In the genomic region with DNA sequence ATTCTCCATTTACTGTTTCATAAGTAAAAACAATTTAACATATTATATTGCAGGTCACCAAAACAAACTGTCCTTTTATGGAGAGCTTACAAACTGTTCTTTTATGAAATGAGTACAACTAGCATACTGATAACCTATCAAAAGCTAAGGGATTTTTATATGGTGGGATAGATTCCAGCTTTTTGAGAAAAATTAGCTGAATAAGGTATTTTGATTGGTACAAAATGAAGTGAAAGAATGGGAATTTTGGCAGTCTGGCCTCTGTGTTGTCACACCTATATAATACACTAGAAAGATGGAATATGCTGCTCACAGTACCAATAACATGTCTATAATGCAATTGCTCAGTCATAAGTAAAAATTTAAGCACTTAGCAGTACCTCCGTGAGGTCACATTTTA, we compare ENCODE assay signal across 16 cellular contexts. TPM values are rescaled to one million over a fixed set of nuclear protein-coding genes. Genes with fewer than 3 reads are reported as not detected.
DNase-seq lines count a peak whose midpoint lies in the region; ATAC-seq, FAIRE-seq and TF ChIP-seq lines count a peak whose summit lies in the region.
"Had no signal": no experiment of that assay in that cellular context is flagged by ENCODE, and none has a peak within 500 bp of the region (broad histone marks: within the 10 kb centered on the region; RNA-seq: fewer than 3 reads in every experiment).

No MANE protein-coding gene starts in this region.

- no peaks in the 10 kb centered on the region for H3K27me3 Mint-ChIP-seq in memory B cell

- no peak for TF ChIP-seq RAD21 in HepG2 (CRISPR knock-in tag; IDR thresholded peaks at IDR 0.05)

- intact Hi-C loops in HepG2 (cut with micrococcal nuclease; ENCODE audit: unreplicated experiment) (no loop called here), right lobe of liver (cut with DNase I) (no loop called here)

- H3K36me3 ChIP-seq in HepG2 (replicated peaks in 1 of 2; ENCODE audit: control insufficient read depth in 1 of 2, insufficient read depth in 2 of 2, low read length in 2 of 2) (peaks cover 10 to 36% of the 10 kb centered on the region in 2 experiments; a peak in 4 of 5 replicates), right lobe of liver (peaks cover 0 to 51% (median 22%) of the 10 kb centered on the region in 4 donors), MM.1S (replicated peaks; ENCODE audit: insufficient read depth, low read length) (no peaks in the 10 kb centered on the region; the same call in 1 of the 2 replicates)
- peaks cover 53 to 87% (median 73%) of the 10 kb centered on the region in 11 experiments for H3K36me3 ChIP-seq in BLaER1 treated with 17β-estradiol and CSF1 and Interleukin-3, amounts not matched to agents 10 nM and 100 nM

- H2AFZ ChIP-seq in HepG2 (ENCODE audit: low read length) (no peak overlapping the region), MM.1S (ENCODE audit: low read length) (no peak overlapping the region)
- H2AFZ ChIP-seq: GM23338 had no signal

- H3K36me3 Mint-ChIP-seq in memory B cell = peaks cover 11% of the 10 kb centered on the region

- H3K9ac ChIP-seq in HepG2 (ENCODE audit: insufficient read depth, low read depth, low read length) (no peak overlapping the region), MM.1S (ENCODE audit: low read length) (no peak overlapping the region)
- H3K9ac ChIP-seq in BLaER1 treated with 17β-estradiol and CSF1 and Interleukin-3, amounts not matched to agents 10 nM and 100 nM = peak overlapping the region in 4 of 11 experiments; percentile 27 to 52 (median 32); a peak in 2 of 22 replicates

- no peak for ATAC-seq in HepG2
- ATAC-seq in right lobe of liver = no peak
- no peak for ATAC-seq in memory B cell (ENCODE audit: low read depth)
- no peak for ATAC-seq in GM18909 (IDR thresholded peaks at IDR 0.05; ENCODE audit: poor library complexity, unreplicated experiment)
- ATAC-seq in GM21786 (IDR thresholded peaks at IDR 0.05; ENCODE audit: unreplicated experiment) = no peak
- ATAC-seq: CD8-positive, alpha-beta T cell; GM23338 had no signal

- H3K4me3 ChIP-seq in HepG2 (replicated peaks in 1 of 3; ENCODE audit: insufficient read depth in 1 of 3, low read depth in 2 of 3, low read length in 3 of 3) = no peak overlapping the region
- H3K4me3 ChIP-seq in right lobe of liver = no peak overlapping the region
- no peak overlapping the region for H3K4me3 ChIP-seq in BLaER1 treated with 17β-estradiol and CSF1 and Interleukin-3, amounts not matched to agents 10 nM and 100 nM
- H3K4me3 ChIP-seq in MM.1S (ENCODE audit: low read length) = no peak overlapping the region
- H3K4me3 ChIP-seq: GM23338 had no signal

- no peak overlapping the region for H3K27ac ChIP-seq in HepG2 (ENCODE audit: extremely low read length, insufficient read depth, low read length)
- no peak overlapping the region for H3K27ac ChIP-seq in right lobe of liver
- H3K27ac ChIP-seq in BLaER1 treated with 17β-estradiol and CSF1 and Interleukin-3, amounts not matched to agents 10 nM and 100 nM = peak overlapping the region in 1 of 11 experiments; percentile 0; a peak in 1 of 22 replicates
- H3K27ac ChIP-seq in MM.1S (ENCODE audit: low read length) = peak overlapping the region; percentile 22; the same call in 1 of the 2 replicates

- DNase-seq in HepG2 (ENCODE audit: low spot score) (no peak), right lobe of liver (no peak), MM.1S (no peak), memory B cell (ENCODE audit: low spot score in 2 of 2) (no peak)
- no peak for DNase-seq in stimulated activated CD8-positive, alpha-beta memory T cell treated with anti-CD3 and anti-CD28 coated beads, Interleukin-4, amount 100 ng/mL, for 48 hours
- DNase-seq: AML-193; Calu3; CD8-positive, alpha-beta T cell; DMS79 treated with DMSO at 0.1 percent for 48 hours; GF-D8; HCEC 1CT had no signal

- H3K27ac Mint-ChIP-seq in memory B cell = peak overlapping the region; percentile 17
- H3K27ac Mint-ChIP-seq: CD8-positive, alpha-beta T cell; GM23338 had no signal

- H3K27me3 ChIP-seq in HepG2 (ENCODE audit: control insufficient read depth in 1 of 2, insufficient read depth in 2 of 2, low read length in 2 of 2) (no peaks in the 10 kb centered on the region), right lobe of liver (no peaks in the 10 kb centered on the region), MM.1S (replicated peaks; ENCODE audit: insufficient read depth, low read length) (no peaks in the 10 kb centered on the region)
- H3K27me3 ChIP-seq in BLaER1 treated with 17β-estradiol and CSF1 and Interleukin-3, amounts not matched to agents 10 nM and 100 nM = no peaks in the 10 kb centered on the region

- no TSS peak for BruUV-seq in HepG2 (replicated peaks; lab: Mats Ljungman, UMichigan)

- TF ChIP-seq POLR2A in HepG2 (IDR thresholded peaks at IDR 0.05; ENCODE audit: insufficient read depth in 1 of 2, low read depth in 2 of 2, low read length in 2 of 2) (no peak), right lobe of liver (IDR thresholded peaks at IDR 0.05) (no peak)

- peaks cover 14% of the 10 kb centered on the region for H3K4me1 ChIP-seq in HepG2 (ENCODE audit: insufficient read depth, low read length)
- peaks cover 0 to 21% (median 6%) of the 10 kb centered on the region in 4 donors for H3K4me1 ChIP-seq in right lobe of liver
- H3K4me1 ChIP-seq in BLaER1 treated with 17β-estradiol and CSF1 and Interleukin-3, amounts not matched to agents 10 nM and 100 nM = peaks cover 26 to 54% (median 29%) of the 10 kb centered on the region in 10 experiments
- H3K4me1 ChIP-seq in MM.1S (ENCODE audit: low read length) = peaks cover 28% of the 10 kb centered on the region

- H3K79me2 ChIP-seq in HepG2 (ENCODE audit: insufficient read depth, low read length) (no peaks in the 10 kb centered on the region), MM.1S (ENCODE audit: low read length) (peaks cover 26% of the 10 kb centered on the region)

- in situ Hi-C loops in HepG2 (cut with HindIII; ENCODE audit: extremely low pct_ligation_motif_present, low pct_unique_long_range_greater_than_20kb) = loop anchor here (10.0 to 25.0 kb wide), 2 partner anchors 64 to 886 kb away; partner anchors contain the start of gene FJX1

- CTCF ChIA-PET in HepG2 (lab: Yijun Ruan, JAX; ENCODE audit: low intra/inter-chr PET ratio, low total read pairs) = no interaction called here

- TF ChIP-seq EP300 in HepG2 (IDR thresholded peaks at IDR 0.05; ENCODE audit: low read depth in 2 of 2, low read length in 2 of 2) (no peak), HepG2 (CRISPR knock-in tag; IDR thresholded peaks at IDR 0.05; ENCODE audit: borderline replicate concordance) (no peak)

- H3F3A ChIP-seq in MM.1S (ENCODE audit: insufficient read depth, low read length) = peaks cover 16% of the 10 kb centered on the region

- no peaks in the 10 kb centered on the region for H4K20me1 ChIP-seq in HepG2 (ENCODE audit: insufficient read depth, low read length)
- H4K20me1 ChIP-seq in BLaER1 treated with 17β-estradiol and CSF1 and Interleukin-3, amounts not matched to agents 10 nM and 100 nM = peaks cover 5 to 71% (median 26%) of the 10 kb centered on the region in 11 experiments; a peak in 15 of 22 replicates
- no peaks in the 10 kb centered on the region for H4K20me1 ChIP-seq in MM.1S (ENCODE audit: insufficient read depth, low read length)

- no peak overlapping the region for H3K4me3 Mint-ChIP-seq in memory B cell
- H3K4me3 Mint-ChIP-seq: CD8-positive, alpha-beta T cell; GM23338 had no signal

- H3K4me2 ChIP-seq in HepG2 (ENCODE audit: low read depth, low read length) = no peak overlapping the region
- H3K4me2 ChIP-seq in BLaER1 treated with 17β-estradiol and CSF1 and Interleukin-3, amounts not matched to agents 10 nM and 100 nM = peak overlapping the region in 10 of 11 experiments; percentile 41 to 85 (median 59); a peak in 15 of 22 replicates
- peak overlapping the region; percentile 51; the same call in 1 of the 2 replicates for H3K4me2 ChIP-seq in MM.1S (ENCODE audit: low read depth, low read length)
- H3K4me2 ChIP-seq: GM23338 had no signal

- no peaks in the 10 kb centered on the region for H3K9me3 ChIP-seq in HepG2 (ENCODE audit: low read length)
- no peaks in the 10 kb centered on the region for H3K9me3 ChIP-seq in right lobe of liver
- H3K9me3 ChIP-seq in BLaER1 treated with 17β-estradiol and CSF1 and Interleukin-3, amounts not matched to agents 10 nM and 100 nM (replicated peaks in 1 of 11) = no peaks in the 10 kb centered on the region
- no peaks in the 10 kb centered on the region for H3K9me3 ChIP-seq in MM.1S (replicated peaks; ENCODE audit: insufficient read depth, low read length)

- H3K9me3 Mint-ChIP-seq in memory B cell = no peaks in the 10 kb centered on the region
- H3K9me3 Mint-ChIP-seq: CD8-positive, alpha-beta T cell; GM23338 had no signal

- FAIRE-seq in HepG2 (lab: Jason Lieb, UNC) = no peak
- FAIRE-seq: A204.1 had no signal

- POLR2A ChIA-PET in HepG2 (lab: Yijun Ruan, JAX) = no interaction called here

- no peaks in the 10 kb centered on the region for H3K9me2 ChIP-seq in MM.1S (replicated peaks; ENCODE audit: insufficient read depth, low read length)

- no peaks in the 10 kb centered on the region for H3K4me1 Mint-ChIP-seq in memory B cell
- H3K4me1 Mint-ChIP-seq: GM23338 had no signal

- WGBS in HepG2 (ENCODE audit: low lambda C conversion rate) = 100% methylated on average over 1 of the region's 1 CpG
- 100% methylated on average over 1 of the region's 1 CpG for WGBS in right lobe of liver (ENCODE audit: insufficient coverage, low coverage, low lambda C conversion rate, missing lambda C conversion rate)

- TF ChIP-seq CTCF in HepG2 (CRISPR knock-in tag; IDR thresholded peaks at IDR 0.05) (no peak), right lobe of liver (IDR thresholded peaks at IDR 0.05) (no peak), MM.1S (IDR thresholded peaks at IDR 0.05; ENCODE audit: low read length) (no peak)

RNA-seq across cellular contexts. Expression of gene TRAF6, which starts 11.4 kb away (rescaled TPM):
- total RNA-seq in HepG2 (2016; rRNA removed; fragmentation: Illumina TruSeq; extraction: Trizol) = 5.9 and 6.5 TPM in 2 replicates
- total RNA-seq in HepG2 (2016; cell fraction: cytosol; rRNA removed; fragmentation: Illumina TruSeq; extraction: Trizol; ENCODE audit: low read depth) = 0.97 and 1.5 TPM in 2 replicates
- 6.1 and 8.4 TPM in 2 replicates for total RNA-seq in HepG2 (2016; cell fraction: insoluble cytoplasmic fraction; rRNA removed; fragmentation: Illumina TruSeq; extraction: Trizol)
- total RNA-seq in HepG2 (2016; cell fraction: membrane; rRNA removed; fragmentation: Illumina TruSeq; extraction: Trizol) = 2.9 and 3.1 TPM in 2 replicates
- 7.3 and 7.7 TPM in 2 replicates for total RNA-seq in HepG2 (2016; cell fraction: nucleus; rRNA removed; fragmentation: Illumina TruSeq; extraction: Trizol)
- polyA plus RNA-seq in HepG2 (2011; rRNA removed) = 3.3 and 3.8 TPM in 2 replicates
- 1.7 and 3.2 TPM in 2 replicates for polyA plus RNA-seq in HepG2 (2011; cell fraction: cytosol; rRNA removed)
- 3.8 and 4.1 TPM in 2 replicates for polyA plus RNA-seq in HepG2 (2011; cell fraction: nucleus; rRNA removed)
- polyA plus RNA-seq in HepG2 (2012) = 3.3 and 3.7 TPM in 2 replicates
- polyA plus RNA-seq in HepG2 (2016; cell fraction: cytosol; fragmentation: Illumina TruSeq; extraction: Trizol; ENCODE audit: low read depth) = 0.31 and 0.53 TPM in 2 replicates
- polyA plus RNA-seq in HepG2 (2016; cell fraction: insoluble cytoplasmic fraction; fragmentation: Illumina TruSeq; extraction: Trizol; ENCODE audit: low read depth) = 5.9 and 6.0 TPM in 2 replicates
- 0.86 and 0.92 TPM in 2 replicates for polyA plus RNA-seq in HepG2 (2016; cell fraction: membrane; fragmentation: Illumina TruSeq; extraction: Trizol; ENCODE audit: low read depth)
- polyA plus RNA-seq in HepG2 (2016; cell fraction: nucleus; fragmentation: Illumina TruSeq; extraction: Trizol; ENCODE audit: insufficient read depth, low read depth) = 7.2 and 8.1 TPM in 2 replicates
- polyA minus RNA-seq in HepG2 (2011; rRNA and poly(A)+ RNA removed; ENCODE audit: low replicate concordance) = 6.7 and 13.1 TPM in 2 replicates
- polyA minus RNA-seq in HepG2 (2011; cell fraction: cytosol; rRNA and poly(A)+ RNA removed) = 2.2 and 4.3 TPM in 2 replicates
- 15.3 and 18.3 TPM in 2 replicates for polyA minus RNA-seq in HepG2 (2011; cell fraction: nucleus; rRNA and poly(A)+ RNA removed)
- total RNA-seq in right lobe of liver = 1 to 10 TPM; 4.9 to 7.4 (median 6.7) TPM
